ENCODE assay signal across 10 cellular contexts in genomic region chr7:101940830-101941229, GRCh38.
DNase-seq lines count a peak whose midpoint lies in the region; ATAC-seq, FAIRE-seq and TF ChIP-seq lines count a peak whose summit lies in the region.
"Had no signal": no experiment of that assay in that cellular context is flagged by ENCODE, and none has a peak within 500 bp of the region (broad histone marks: within the 10 kb centered on the region; RNA-seq: fewer than 3 reads in every experiment).

No MANE protein-coding gene starts in this region.

- peaks cover 54% of the 10 kb centered on the region for H3K79me2 ChIP-seq in K562 (ENCODE audit: control insufficient read depth, insufficient read depth, low read length)
- peaks cover 68% of the 10 kb centered on the region for H3K79me2 ChIP-seq in mesendoderm (ENCODE audit: control insufficient read depth, insufficient read depth, low read length)

- H3K18ac ChIP-seq in mesendoderm (ENCODE audit: low read length), result peak overlapping the region; percentile 92

- peak overlapping the region in 10 of 11 experiments; percentile 6 to 66 (median 28); a peak in 13 of 22 replicates for H3K9ac ChIP-seq in BLaER1 treated with 17β-estradiol and CSF1 and Interleukin-3, amounts not matched to agents 10 nM and 100 nM
- peak overlapping the region in 1 of 2 experiments; percentile 46; a peak in 2 of 4 replicates for H3K9ac ChIP-seq in K562 (ENCODE audit: insufficient read depth in 1 of 2, low read depth in 2 of 2, low read length in 2 of 2)
- H3K9ac ChIP-seq in mesendoderm (ENCODE audit: low read length), result peak overlapping the region; percentile 57
- H3K9ac ChIP-seq: parathyroid adenoma had no signal

- DNase-seq in NCI-H1092 (lab: John Stamatoyannopoulos, UW) (peak; percentile 4), K562 (ENCODE audit: extremely low read depth in 1 of 4, low spot score in 3 of 4) (no peak), mesendoderm (peak; percentile 93)
- DNase-seq in activated CD4-positive, alpha-beta T cell treated with anti-CD3 and anti-CD28 coated beads, Interleukin-2, amount 50 U/mL, for 1 hour, result no peak
- no peak for DNase-seq in activated CD4-positive, alpha-beta T cell treated with anti-CD3 and anti-CD28 coated beads, Interleukin-2, amount 50 U/mL, for 48 hours
- DNase-seq in activated CD8-positive, alpha-beta memory T cell treated with anti-CD3 and anti-CD28 coated beads, Interleukin-2, amount 50 U/mL, for 48 hours, result no peak
- DNase-seq: stimulated activated naive CD8-positive, alpha-beta T cell treated with anti-CD3 and anti-CD28 coated beads, Interleukin-15, amount 100 ng/mL, for 72 hours had no signal

- H2AK5ac ChIP-seq in mesendoderm (ENCODE audit: low read length), result peak overlapping the region; percentile 5

- H3K23ac ChIP-seq in mesendoderm (ENCODE audit: low read length), result no peak overlapping the region

- H3K27ac ChIP-seq in BLaER1 treated with 17β-estradiol and CSF1 and Interleukin-3, amounts not matched to agents 10 nM and 100 nM, result peak overlapping the region in 7 of 11 experiments; percentile 19 to 59 (median 27); a peak in 8 of 22 replicates
- H3K27ac ChIP-seq in K562 (ENCODE audit: extremely low read depth, low read depth, low read length), result no peak overlapping the region
- H3K27ac ChIP-seq in mesendoderm (ENCODE audit: low read depth, low read length), result peak overlapping the region; percentile 73
- H3K27ac ChIP-seq: parathyroid adenoma had no signal

- no peak for TF ChIP-seq EP300 in K562 (IDR thresholded peaks at IDR 0.05; ENCODE audit: low read length)

- H4K8ac ChIP-seq in mesendoderm (ENCODE audit: low read depth, low read length), result peak overlapping the region; percentile 96

- peak overlapping the region; percentile 62 for H2BK5ac ChIP-seq in mesendoderm (ENCODE audit: low read length)

- H4K5ac ChIP-seq in mesendoderm (ENCODE audit: low read length), result no peak overlapping the region

- no peaks in the 10 kb centered on the region for H3K9me1 ChIP-seq in K562 (ENCODE audit: control insufficient read depth, insufficient read depth, low read length)

- H3K79me1 ChIP-seq in mesendoderm (ENCODE audit: low read length), result peaks cover 20% of the 10 kb centered on the region

- peak overlapping the region; percentile 57 for H3K56ac ChIP-seq in mesendoderm (ENCODE audit: low read length)

- H3K4ac ChIP-seq in mesendoderm (ENCODE audit: low read depth, low read length), result peak overlapping the region; percentile 77

- H2BK120ac ChIP-seq in mesendoderm (ENCODE audit: low read depth, low read length), result peak overlapping the region; percentile 51

- peak overlapping the region; percentile 49 to 90 (median 74) for H3K4me2 ChIP-seq in BLaER1 treated with 17β-estradiol and CSF1 and Interleukin-3, amounts not matched to agents 10 nM and 100 nM
- no peak overlapping the region for H3K4me2 ChIP-seq in K562 (ENCODE audit: insufficient read depth, low read length)
- H3K4me2 ChIP-seq in mesendoderm (ENCODE audit: low read length), result no peak overlapping the region

- no peak for TF ChIP-seq POLR2A in K562 (conservative IDR thresholded peaks at IDR 0.05)

- H2AFZ ChIP-seq in K562 (ENCODE audit: low read depth, low read length), result no peak overlapping the region
- H2AFZ ChIP-seq: parathyroid adenoma had no signal

- ATAC-seq in K562 (no peak), GM21423 (IDR thresholded peaks at IDR 0.05; ENCODE audit: unreplicated experiment) (no peak)
- ATAC-seq: stimulated activated naive CD8-positive, alpha-beta T cell treated with anti-CD3 and anti-CD28 coated beads, Interleukin-15, amount 100 ng/mL, for 72 hours had no signal

- 61% methylated on average over 9 of the region's 9 CpGs for WGBS in K562 (ENCODE audit: insufficient coverage, low coverage, missing lambda C conversion rate)
- no CpG with 5 or more reads among the region's 9 CpGs for WGBS in mesendoderm (ENCODE audit: extremely low coverage, insufficient coverage, low lambda C conversion rate)

- in situ Hi-C loops in K562 (cut with MboI), result no loop called here

- CTCF ChIA-PET in K562 (lab: Yijun Ruan, JAX; ENCODE audit: low intra/inter-chr PET ratio), result no interaction called here

- H3K9me3 ChIP-seq in BLaER1 treated with 17β-estradiol and CSF1 and Interleukin-3, amounts not matched to agents 10 nM and 100 nM (replicated peaks in 1 of 11), result peaks cover 0 to 14% (median 5%) of the 10 kb centered on the region in 11 experiments; a peak in 9 of 22 replicates
- H3K9me3 ChIP-seq in K562 (replicated peaks; ENCODE audit: control insufficient read depth, insufficient read depth, low read depth, low read length), result no peaks in the 10 kb centered on the region

- no TSS peak for BruUV-seq in K562 (replicated peaks; lab: Mats Ljungman, UMichigan)

- no peaks in the 10 kb centered on the region for H3K27me3 ChIP-seq in BLaER1 treated with 17β-estradiol and CSF1 and Interleukin-3, amounts not matched to agents 10 nM and 100 nM
- no peaks in the 10 kb centered on the region for H3K27me3 ChIP-seq in K562 (ENCODE audit: control insufficient read depth in 2 of 2, insufficient read depth in 2 of 2, low read length in 2 of 2)
- no peaks in the 10 kb centered on the region for H3K27me3 ChIP-seq in mesendoderm (ENCODE audit: insufficient read depth, low read length, poor library complexity)

- peaks cover 82 to 96% (median 87%) of the 10 kb centered on the region in 10 experiments for H3K4me1 ChIP-seq in BLaER1 treated with 17β-estradiol and CSF1 and Interleukin-3, amounts not matched to agents 10 nM and 100 nM
- H3K4me1 ChIP-seq in K562 (replicated peaks in 1 of 2; ENCODE audit: control insufficient read depth in 2 of 2, insufficient read depth in 2 of 2, low read length in 2 of 2) (peaks cover 24 to 34% of the 10 kb centered on the region in 2 experiments), mesendoderm (ENCODE audit: control insufficient read depth, low read depth, low read length) (peaks cover 17% of the 10 kb centered on the region)

- H3K36me3 ChIP-seq in BLaER1 treated with 17β-estradiol and CSF1 and Interleukin-3, amounts not matched to agents 10 nM and 100 nM, result peaks cover 0 to 29% (median 10%) of the 10 kb centered on the region in 11 experiments; a peak in 13 of 22 replicates
- H3K36me3 ChIP-seq in K562 (ENCODE audit: control insufficient read depth, insufficient read depth, low read length) (peaks cover 3% of the 10 kb centered on the region; the same call in 2 of the 3 replicates), mesendoderm (ENCODE audit: control insufficient read depth, insufficient read depth, low read length) (no peaks in the 10 kb centered on the region)

- H2BK15ac ChIP-seq in mesendoderm (replicated peaks; ENCODE audit: low read depth), result no peak overlapping the region

- 0 out of 20 replicates have a peak overlapping the region, but pooled peaks of 1 of the 10 experiments have one; percentile 19 for H3K4me3 ChIP-seq in BLaER1 treated with 17β-estradiol and CSF1 and Interleukin-3, amounts not matched to agents 10 nM and 100 nM
- H3K4me3 ChIP-seq in K562, result no peak overlapping the region
- H3K4me3 ChIP-seq in mesendoderm (ENCODE audit: low read length), result no peak overlapping the region

- H4K20me1 ChIP-seq in BLaER1 treated with 17β-estradiol and CSF1 and Interleukin-3, amounts not matched to agents 10 nM and 100 nM, result peaks cover 43 to 80% (median 63%) of the 10 kb centered on the region in 11 experiments; a peak in 21 of 22 replicates
- H4K20me1 ChIP-seq in K562 (replicated peaks; ENCODE audit: control insufficient read depth, insufficient read depth, low read length), result peaks cover 20% of the 10 kb centered on the region; the same call in 1 of the 2 replicates

- POLR2A ChIA-PET in K562 (lab: Yijun Ruan, JAX), result interaction anchor here (1.6 kb wide), 1 partner anchor 38 kb away, joined by 5 read pairs; no protein-coding TSS in a partner anchor

- no peak for TF ChIP-seq RAD21 in K562 (CRISPR knock-in tag; conservative IDR thresholded peaks at IDR 0.05 in 1 of 2, IDR thresholded peaks at IDR 0.05 in 1 of 2)

- no peak for TF ChIP-seq CTCF in K562 (IDR thresholded peaks at IDR 0.05 in 2 of 3, conservative IDR thresholded peaks at IDR 0.05 in 1 of 3; ENCODE audit: insufficient read depth in 2 of 3, low read depth in 1 of 3, low read length in 3 of 3)

- no peak for FAIRE-seq in K562 (lab: Jason Lieb, UNC)

- intact Hi-C loops in K562 (cut with micrococcal nuclease), result no loop called here

TF ChIP-seq in K562, 482 proteins besides CTCF, POLR2A, EP300 and RAD21 (continues in another document):
- TF ChIP-seq ZFP36 (IDR thresholded peaks at IDR 0.05; ENCODE audit: low read depth, low read length, partially characterized antibody), result peak; percentile 85
- TF ChIP-seq RNF2 (IDR thresholded peaks at IDR 0.05), result no peak
- TF ChIP-seq ZNF79 (CRISPR knock-in tag; IDR thresholded peaks at IDR 0.05; ENCODE audit: low read depth), result no peak
- no peak for TF ChIP-seq CEBPZ (IDR thresholded peaks at IDR 0.05; ENCODE audit: borderline replicate concordance, low read depth, low read length)
- TF ChIP-seq OTX1 (CRISPR knock-in tag; IDR thresholded peaks at IDR 0.05), result no peak
- no peak for TF ChIP-seq DPF2 (IDR thresholded peaks at IDR 0.05)
- TF ChIP-seq RBM25 (IDR thresholded peaks at IDR 0.05; ENCODE audit: low read depth, low read length, severe bottlenecking), result peak; percentile 78
- no peak for TF ChIP-seq NONO (IDR thresholded peaks at IDR 0.05; ENCODE audit: low read depth in 2 of 2, low read length in 1 of 2)
- no peak for TF ChIP-seq SRSF7 (optimal IDR thresholded peaks at IDR 0.05; ENCODE audit: low read depth, low read length)
- no peak for TF ChIP-seq SP1 (CRISPR knock-in tag; IDR thresholded peaks at IDR 0.05)

Comparison
In these comparisons a context has a peak if more than half of its experiments do, and no peak if none do; other contexts are left out.
1. H3K4me2 ChIP-seq: peak in BLaER1 treated with 17β-estradiol and CSF1 and Interleukin-3, amounts not matched to agents 10 nM and 100 nM (11 of 11); none in K562 (single experiment) and mesendoderm (single experiment).
2. DNase-seq: peak in NCI-H1092 (single experiment) and mesendoderm (single experiment); none in K562 (0 of 4), activated CD4-positive, alpha-beta T cell treated with anti-CD3 and anti-CD28 coated beads, Interleukin-2, amount 50 U/mL, for 1 hour (single experiment), activated CD4-positive, alpha-beta T cell treated with anti-CD3 and anti-CD28 coated beads, Interleukin-2, amount 50 U/mL, for 48 hours (0 of 2) and activated CD8-positive, alpha-beta memory T cell treated with anti-CD3 and anti-CD28 coated beads, Interleukin-2, amount 50 U/mL, for 48 hours (single experiment).